1 cellular context compared by ENCODE assay signal in genomic region chr6:1396952-1397868, GRCh38.
A peak's percentile ranks its signal among the peaks of the same experiment; 100 is the strongest.
TF ChIP-seq lines count a peak whose summit lies in the region.

No MANE protein-coding gene starts in this region.

TF ChIP-seq in HepG2, 621 proteins besides CTCF, POLR2A, EP300 and RAD21 (continued from another document and continues in another):
- TF ChIP-seq ARID5B (CRISPR knock-in tag; IDR thresholded peaks at IDR 0.05) (0 out of 2 replicates have a peak, but pooled peaks have one; percentile 34), NCOA2 (CRISPR knock-in tag; IDR thresholded peaks at IDR 0.05) (no peak), ZNF496 (CRISPR knock-in tag; IDR thresholded peaks at IDR 0.05; ENCODE audit: insufficient replicate concordance) (no peak), SMC3 (IDR thresholded peaks at IDR 0.05; ENCODE audit: low read length) (peak; percentile 61), ZNF143 (CRISPR knock-in tag; IDR thresholded peaks at IDR 0.05) (no peak), ZNF687 (CRISPR knock-in tag; IDR thresholded peaks at IDR 0.05) (peak; percentile 23; the same call in 1 of the 2 replicates), TFDP1 (CRISPR knock-in tag; IDR thresholded peaks at IDR 0.05; ENCODE audit: borderline replicate concordance) (no peak), KLF16 (CRISPR knock-in tag; IDR thresholded peaks at IDR 0.05) (no peak), ZNF512B (CRISPR knock-in tag; IDR thresholded peaks at IDR 0.05; ENCODE audit: borderline replicate concordance) (0 out of 2 replicates have a peak, but pooled peaks have one; percentile 70), NFKB2 (CRISPR knock-in tag; IDR thresholded peaks at IDR 0.05; ENCODE audit: borderline replicate concordance) (peak; percentile 50; the same call in 1 of the 2 replicates), ZNF329 (CRISPR knock-in tag; IDR thresholded peaks at IDR 0.05; ENCODE audit: low read depth) (no peak), STAG1 (CRISPR knock-in tag; IDR thresholded peaks at IDR 0.05) (peak; percentile 97), HNRNPLL (IDR thresholded peaks at IDR 0.05; ENCODE audit: low read depth, low read length, poor library complexity, severe bottlenecking) (peak; percentile 49), BCL3 (CRISPR knock-in tag; IDR thresholded peaks at IDR 0.05) (no peak), MED1 (CRISPR knock-in tag; IDR thresholded peaks at IDR 0.05) (no peak), NKX3-1 (CRISPR knock-in tag; IDR thresholded peaks at IDR 0.05) (no peak), ARHGAP35 (CRISPR knock-in tag; IDR thresholded peaks at IDR 0.05; ENCODE audit: borderline replicate concordance) (no peak), ATRX (CRISPR knock-in tag; IDR thresholded peaks at IDR 0.05; ENCODE audit: borderline replicate concordance) (no peak), XRCC5 (optimal IDR thresholded peaks at IDR 0.05; ENCODE audit: low read length) (peak; percentile 90), HOXA5 (CRISPR knock-in tag; IDR thresholded peaks at IDR 0.05) (no peak), ZNF264 (CRISPR knock-in tag; IDR thresholded peaks at IDR 0.05) (0 out of 2 replicates have a peak, but pooled peaks have one; percentile 26), NFIB (CRISPR knock-in tag; IDR thresholded peaks at IDR 0.05; ENCODE audit: borderline replicate concordance) (no peak), ZFP36 (IDR thresholded peaks at IDR 0.05; ENCODE audit: borderline replicate concordance, low read depth, low read length, partially characterized antibody) (peak; percentile 31), ZNF224 (CRISPR knock-in tag; IDR thresholded peaks at IDR 0.05) (no peak), ZNF704 (CRISPR knock-in tag; IDR thresholded peaks at IDR 0.05; ENCODE audit: borderline replicate concordance) (no peak), NFE2L1 (CRISPR knock-in tag; IDR thresholded peaks at IDR 0.05; ENCODE audit: borderline replicate concordance) (no peak), SMAD3 (CRISPR knock-in tag; IDR thresholded peaks at IDR 0.05) (0 out of 2 replicates have a peak, but pooled peaks have one; percentile 18), CSRNP2 (CRISPR knock-in tag; conservative IDR thresholded peaks at IDR 0.05; ENCODE audit: low read depth) (no peak), ZNF501 (CRISPR knock-in tag; IDR thresholded peaks at IDR 0.05) (peak; percentile 65), SIN3B (IDR thresholded peaks at IDR 0.05; ENCODE audit: low read length) (no peak), HIVEP1 (CRISPR knock-in tag; IDR thresholded peaks at IDR 0.05) (no peak), THAP11 (CRISPR knock-in tag; IDR thresholded peaks at IDR 0.05) (no peak), ZNF576 (CRISPR knock-in tag; IDR thresholded peaks at IDR 0.05) (no peak), ZNF672 (CRISPR knock-in tag; IDR thresholded peaks at IDR 0.05) (no peak), ZNF431 (CRISPR knock-in tag; IDR thresholded peaks at IDR 0.05; ENCODE audit: borderline replicate concordance, low read depth) (no peak), ZNF770 (CRISPR knock-in tag; IDR thresholded peaks at IDR 0.05) (peak; percentile 37; the same call in 1 of the 2 replicates), ZBTB1 (CRISPR knock-in tag; IDR thresholded peaks at IDR 0.05; ENCODE audit: borderline replicate concordance) (no peak), RARG (CRISPR knock-in tag; IDR thresholded peaks at IDR 0.05; ENCODE audit: low read depth) (no peak), SRSF4 (IDR thresholded peaks at IDR 0.05; ENCODE audit: low read depth, low read length, poor library complexity, severe bottlenecking) (no peak), IRF9 (CRISPR knock-in tag; IDR thresholded peaks at IDR 0.05; ENCODE audit: borderline replicate concordance) (no peak)
